Comparison of ENCODE assay signal across 11 cellular contexts in genomic region chr5:144703776-144704175, GRCh38.
"Had no signal": no experiment of that assay in that cellular context is flagged by ENCODE, and none has a peak within 500 bp of the region (broad histone marks: within the 10 kb centered on the region; RNA-seq: fewer than 3 reads in every experiment).

No MANE protein-coding gene starts in this region.

- H3K36me3 ChIP-seq: HAP-1 had no signal

- H2AFZ ChIP-seq: GM23248, GM23338 had no signal

- H3K4me2 ChIP-seq: GM23338 had no signal

- H3K9ac ChIP-seq: GM23248 had no signal

- ATAC-seq: GM23338, HCT116 had no signal

- H3K9me3 ChIP-seq: HAP-1 had no signal

- DNase-seq: GM23248, GOT3, H7, H9, HCEC 1CT, HFFc6 had no signal

- H3K27ac ChIP-seq: GM23248 had no signal

- H3K4me1 ChIP-seq: HAP-1 had no signal

- H3K4me3 ChIP-seq: GM23248, GM23338, HAP-1 had no signal

- FAIRE-seq: H1, H54 had no signal
